In the genomic region with DNA sequence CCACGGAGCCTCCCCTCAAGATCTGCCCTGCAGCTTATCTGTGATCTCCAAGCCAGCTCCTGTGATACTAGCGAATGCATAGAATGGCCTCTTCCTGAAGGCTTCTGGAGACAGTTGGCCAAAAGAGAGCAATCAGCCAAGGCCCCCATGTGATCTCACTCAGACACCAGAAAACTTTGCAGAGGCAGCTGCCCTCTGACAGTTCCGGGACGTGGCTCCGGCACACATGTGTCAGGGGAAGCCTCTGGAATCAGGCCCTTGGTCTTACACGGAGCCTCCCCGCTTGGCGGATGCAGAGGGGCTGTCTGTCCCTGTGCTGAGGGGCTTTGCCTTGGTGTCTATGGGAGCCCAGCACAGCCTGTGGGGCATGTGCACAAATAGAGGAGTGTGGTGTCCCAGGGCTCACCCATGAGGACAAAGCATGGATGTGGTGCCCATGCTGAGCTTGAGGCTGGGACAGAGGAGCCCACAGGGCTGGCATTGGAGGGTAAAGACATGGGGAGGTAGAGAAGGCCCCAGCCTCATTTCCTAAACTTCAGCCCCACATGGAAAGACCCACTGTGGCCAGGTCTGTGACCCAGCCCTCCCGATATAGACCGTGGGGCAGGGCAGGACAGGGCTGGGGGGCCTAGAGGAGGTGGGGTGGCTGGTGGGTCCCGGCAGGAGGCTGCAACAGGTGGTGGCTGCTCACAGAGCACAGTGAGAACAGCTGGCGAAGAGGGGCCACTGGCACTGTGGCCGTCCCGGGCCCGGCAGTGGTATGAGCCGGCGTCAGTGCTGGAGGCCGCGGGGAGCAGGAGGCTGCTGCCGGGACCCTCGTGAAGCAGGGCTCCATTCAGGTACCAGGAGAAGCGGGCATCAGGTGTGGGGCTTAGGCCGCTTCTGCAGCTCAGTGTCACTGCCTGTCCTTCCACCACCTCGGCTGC, we compare ENCODE assay signal across 19 cellular contexts. TPM values are rescaled to one million over a fixed set of nuclear protein-coding genes. Genes with fewer than 3 reads are reported as not detected.
DNase-seq lines count a peak whose midpoint lies in the region; ATAC-seq and TF ChIP-seq lines count a peak whose summit lies in the region.
"Had no signal": no experiment of that assay in that cellular context is flagged by ENCODE, and none has a peak within 500 bp of the region (broad histone marks: within the 10 kb centered on the region; RNA-seq: fewer than 3 reads in every experiment).

No MANE protein-coding gene starts in this region.

- H2BK120ac ChIP-seq in mesenchymal stem cell (ENCODE audit: low read depth, low read length), result no peak overlapping the region

- no peak overlapping the region for H2BK12ac ChIP-seq in mesenchymal stem cell (ENCODE audit: low read length in 2 of 2)

- no peak overlapping the region for H2BK15ac ChIP-seq in mesenchymal stem cell (ENCODE audit: low read depth, poor library complexity, severe bottlenecking)

- no peaks in the 10 kb centered on the region; the same call in 1 of the 2 replicates for H3K9me3 ChIP-seq in SJCRH30 (replicated peaks)
- peaks cover 4% of the 10 kb centered on the region for H3K9me3 ChIP-seq in mesenchymal stem cell (ENCODE audit: control insufficient read depth, low read length)
- H3K9me3 ChIP-seq in upper lobe of right lung, result no peaks in the 10 kb centered on the region
- peaks cover 0 to 7% of the 10 kb centered on the region in 2 donors for H3K9me3 ChIP-seq in left lung
- H3K9me3 ChIP-seq: HAP-1 had no signal

- no peak overlapping the region for H2AFZ ChIP-seq in mesenchymal stem cell (ENCODE audit: low read depth, low read length)

- H3K4me1 ChIP-seq in SJCRH30, result peaks cover 18% of the 10 kb centered on the region
- H3K4me1 ChIP-seq in mesenchymal stem cell (ENCODE audit: control insufficient read depth, insufficient read depth, low read depth, low read length), result no peaks in the 10 kb centered on the region
- no peaks in the 10 kb centered on the region for H3K4me1 ChIP-seq in upper lobe of right lung
- no peaks in the 10 kb centered on the region for H3K4me1 ChIP-seq in left lung
- H3K4me1 ChIP-seq: BE2C, HAP-1 had no signal

- 92% methylated on average over 23 of the region's 24 CpGs for WGBS in mesenchymal stem cell

- H3K18ac ChIP-seq in mesenchymal stem cell (ENCODE audit: low read depth in 1 of 2, low read length in 2 of 2), result no peak overlapping the region

- intact Hi-C loops in upper lobe of right lung (cut with DNase I) (no loop called here), left lung (cut with DNase I) (no loop called here)

- H3K9ac ChIP-seq in mesenchymal stem cell (ENCODE audit: low read length), result no peak overlapping the region
- H3K9ac ChIP-seq: KMS-11 had no signal

- H3K14ac ChIP-seq in mesenchymal stem cell (ENCODE audit: low read length in 2 of 2), result no peak overlapping the region

- H3K4ac ChIP-seq in mesenchymal stem cell (ENCODE audit: low read depth in 1 of 2, low read length in 2 of 2), result no peak overlapping the region

- H3K4me3 ChIP-seq in SJCRH30 (0 out of 2 replicates have a peak overlapping the region, but pooled peaks have one; percentile 11), mesenchymal stem cell (ENCODE audit: insufficient read depth in 1 of 2, low read depth in 1 of 2, low read length in 2 of 2) (no peak overlapping the region), upper lobe of right lung (no peak overlapping the region), left lung (no peak overlapping the region)
- H3K4me3 ChIP-seq: HAP-1 had no signal

- H2BK5ac ChIP-seq in mesenchymal stem cell (ENCODE audit: low read depth, low read length, poor library complexity, severe bottlenecking), result no peak overlapping the region

- H3K36me3 ChIP-seq in SJCRH30 (no peaks in the 10 kb centered on the region), mesenchymal stem cell (ENCODE audit: control insufficient read depth in 1 of 2, insufficient read depth in 2 of 2, low read depth in 1 of 2, low read length in 2 of 2) (no peaks in the 10 kb centered on the region), upper lobe of right lung (no peaks in the 10 kb centered on the region), left lung (peaks cover 0 to 35% of the 10 kb centered on the region in 2 donors)
- H3K36me3 ChIP-seq: BE2C, HAP-1 had no signal

- H4K91ac ChIP-seq in mesenchymal stem cell (ENCODE audit: low read length), result no peak overlapping the region

- peak overlapping the region; percentile 49 for H3K27ac ChIP-seq in SJCRH30
- H3K27ac ChIP-seq in mesenchymal stem cell (ENCODE audit: low read length, poor library complexity, severe bottlenecking), result no peak overlapping the region
- no peak overlapping the region for H3K27ac ChIP-seq in upper lobe of right lung
- H3K27ac ChIP-seq in left lung, result no peak overlapping the region
- H3K27ac ChIP-seq: KMS-11 had no signal

- no peaks in the 10 kb centered on the region for H3K27me3 ChIP-seq in SJCRH30
- H3K27me3 ChIP-seq in mesenchymal stem cell (ENCODE audit: control insufficient read depth in 1 of 2, insufficient read depth in 1 of 2, low read length in 2 of 2), result peaks cover 12 to 20% of the 10 kb centered on the region in 2 experiments
- H3K27me3 ChIP-seq in upper lobe of right lung, result no peaks in the 10 kb centered on the region
- H3K27me3 ChIP-seq in left lung, result no peaks in the 10 kb centered on the region
- H3K27me3 ChIP-seq: BE2C had no signal

- no peak for TF ChIP-seq CTCF in upper lobe of right lung (IDR thresholded peaks at IDR 0.05)
- TF ChIP-seq CTCF in left lung (IDR thresholded peaks at IDR 0.05), result no peak

- ATAC-seq in upper lobe of right lung, result no peak
- no peak for ATAC-seq in left lung
- no peak for ATAC-seq in GM21381 (IDR thresholded peaks at IDR 0.05; ENCODE audit: unreplicated experiment)
- ATAC-seq: PC-3 had no signal

- H3K4me2 ChIP-seq in mesenchymal stem cell (ENCODE audit: low read length, poor library complexity, severe bottlenecking), result peak overlapping the region; percentile 1
- H3K4me2 ChIP-seq: KMS-11 had no signal

- peak; percentile 49 for DNase-seq in activated CD8-positive, alpha-beta memory T cell treated with anti-CD3 and anti-CD28 coated beads, Interleukin-2, amount 50 U/mL, for 48 hours
- DNase-seq in activated CD8-positive, alpha-beta memory T cell treated with anti-CD3 and anti-CD28 coated beads for 24 hours, result no peak
- peak; percentile 68 to 77 for DNase-seq in SJCRH30
- DNase-seq in mesenchymal stem cell, result no peak
- DNase-seq in upper lobe of right lung, result peak; percentile 59
- DNase-seq in left lung, result no peak
- DNase-seq in T1000 (lab: John Stamatoyannopoulos, UW), result no peak
- DNase-seq: BE2C; CD4-positive, CD25-positive, alpha-beta regulatory T cell; MV-4-11; NCI-H187; NCI-H526; PC-3; RPMI8226; SHP77 treated with DMSO at 0.1 percent for 48 hours had no signal

- no peaks in the 10 kb centered on the region for H3K79me1 ChIP-seq in mesenchymal stem cell (replicated peaks; ENCODE audit: low read length, poor library complexity, severe bottlenecking)

- no peak overlapping the region for H4K8ac ChIP-seq in mesenchymal stem cell (ENCODE audit: low read length)

- H2AK5ac ChIP-seq in mesenchymal stem cell (ENCODE audit: low read length, severe bottlenecking), result no peak overlapping the region

- H3K23ac ChIP-seq in mesenchymal stem cell (ENCODE audit: low read length in 2 of 2), result no peak overlapping the region

RNA-seq across cellular contexts. Expression of a gene that starts 13.6 kb away (rescaled TPM):
- 0.02 TPM in 1 of 2 replicates, not detected in the other for total RNA-seq in SJCRH30 (2014; rRNA removed; shearing (Covaris generic))
- not detected for polyA plus RNA-seq in mesenchymal stem cell (2013, experiment 1 of 2)
- not detected for polyA plus RNA-seq in mesenchymal stem cell (2013, experiment 2 of 2)
- total RNA-seq in upper lobe of right lung (53.6 TPM), left lung (10 to 100 TPM; 22.8 to 45.8 TPM)
- total RNA-seq: A172; CD4-positive, CD25-positive, alpha-beta regulatory T cell; PC-3 had no signal
- polyA plus RNA-seq: CD4-positive, CD25-positive, alpha-beta regulatory T cell had no signal

RNA-seq across cellular contexts. Expression of a gene that starts 17.0 kb away (rescaled TPM):
- not detected in 2 replicates for total RNA-seq in SJCRH30 (2014; rRNA removed; shearing (Covaris generic))
- polyA plus RNA-seq in mesenchymal stem cell (2013, experiment 1 of 2), result 8.8 TPM
- 7.8 TPM for polyA plus RNA-seq in mesenchymal stem cell (2013, experiment 2 of 2)
- total RNA-seq in upper lobe of right lung, result 11.0 TPM
- total RNA-seq in left lung, result 10 to 100 TPM; 15.4 to 16.5 TPM
- total RNA-seq: A172; CD4-positive, CD25-positive, alpha-beta regulatory T cell had no signal
- polyA plus RNA-seq: CD4-positive, CD25-positive, alpha-beta regulatory T cell had no signal

RNA-seq across cellular contexts. Expression of a gene that starts 33.7 kb away (rescaled TPM):
- not detected in 2 replicates for total RNA-seq in SJCRH30 (2014; rRNA removed; shearing (Covaris generic))
- polyA plus RNA-seq in mesenchymal stem cell (2013, experiment 1 of 2), result 0.03 TPM
- 0.04 TPM for polyA plus RNA-seq in mesenchymal stem cell (2013, experiment 2 of 2)
- total RNA-seq in upper lobe of right lung (33.7 TPM), left lung (10 to 100 TPM; 14.6 to 22.1 TPM)
- total RNA-seq: A172; CD4-positive, CD25-positive, alpha-beta regulatory T cell; PC-3 had no signal

RNA-seq across cellular contexts. Expression of a gene that starts 35.6 kb away (rescaled TPM):
- not detected in 2 replicates for total RNA-seq in SJCRH30 (2014; rRNA removed; shearing (Covaris generic))
- polyA plus RNA-seq in mesenchymal stem cell (2013, experiment 1 of 2), result not detected
- polyA plus RNA-seq in mesenchymal stem cell (2013, experiment 2 of 2), result not detected
- not detected for total RNA-seq in upper lobe of right lung
- total RNA-seq in left lung, result not detected
- total RNA-seq: A172; CD4-positive, CD25-positive, alpha-beta regulatory T cell; PC-3 had no signal
- polyA plus RNA-seq: CD4-positive, CD25-positive, alpha-beta regulatory T cell had no signal

Comparison
In these comparisons a context has a peak if more than half of its experiments do, and no peak if none do; other contexts are left out.
1. DNase-seq: peak in activated CD8-positive, alpha-beta memory T cell treated with anti-CD3 and anti-CD28 coated beads, Interleukin-2, amount 50 U/mL, for 48 hours (single experiment), SJCRH30 (2 of 2) and upper lobe of right lung (single experiment); none in activated CD8-positive, alpha-beta memory T cell treated with anti-CD3 and anti-CD28 coated beads for 24 hours (single experiment), mesenchymal stem cell (single experiment), left lung (0 of 2) and T1000 (single experiment).
2. RNA of a gene that starts 13.6 kb away (total RNA-seq): 53.6 TPM in upper lobe of right lung (single experiment) and 22.8 to 45.8 TPM in left lung; 0.02 TPM in SJCRH30; every median in the first group is over 10 times any median in the second.
3. RNA of a gene that starts 17.0 kb away (total RNA-seq): 15.4 to 16.5 TPM in left lung and 11.0 TPM in upper lobe of right lung (single experiment); not detected in SJCRH30; every median in the first group is over 10 times any median in the second.
4. RNA of a gene that starts 33.7 kb away (total RNA-seq): 33.7 TPM in upper lobe of right lung (single experiment) and 14.6 to 22.1 TPM in left lung; not detected in SJCRH30; every median in the first group is over 10 times any median in the second.